Comparison of ENCODE assay signal across 1 cellular context in genomic region chr3:108106031-108106430, GRCh38.
A peak's percentile ranks its signal among the peaks of the same experiment; 100 is the strongest.
TF ChIP-seq lines count a peak whose summit lies in the region.

No MANE protein-coding gene starts in this region.

TF ChIP-seq in HepG2, 621 proteins besides CTCF, POLR2A, EP300 and RAD21:
- TF ChIP-seq ATF7 (IDR thresholded peaks at IDR 0.05): peak; percentile 23; the same call in 1 of the 2 replicates
- no peak for TF ChIP-seq ATF7 (CRISPR knock-in tag; IDR thresholded peaks at IDR 0.05)
- TF ChIP-seq CREB1 (IDR thresholded peaks at IDR 0.05): peak; percentile 38; the same call in 1 of the 2 replicates
- TF ChIP-seq CREB1 (CRISPR knock-in tag; IDR thresholded peaks at IDR 0.05): no peak
- TF ChIP-seq ZNF143 (CRISPR knock-in tag; IDR thresholded peaks at IDR 0.05): no peak
- TF ChIP-seq TMF1 (CRISPR knock-in tag; IDR thresholded peaks at IDR 0.05; ENCODE audit: low read depth): no peak
- no peak for TF ChIP-seq NCOA5 (CRISPR knock-in tag; IDR thresholded peaks at IDR 0.05)
- TF ChIP-seq AHDC1 (CRISPR knock-in tag; IDR thresholded peaks at IDR 0.05; ENCODE audit: borderline replicate concordance): no peak
- no peak for TF ChIP-seq MXD4 (CRISPR knock-in tag; IDR thresholded peaks at IDR 0.05)
- no peak for TF ChIP-seq MNT (IDR thresholded peaks at IDR 0.05)
